Comparison of ENCODE assay signal across 24 cellular contexts in genomic region chr16:56234737-56235136, GRCh38.
"Had no signal": no experiment of that assay in that cellular context is flagged by ENCODE, and none has a peak within 500 bp of the region (broad histone marks: within the 10 kb centered on the region; RNA-seq: fewer than 3 reads in every experiment).

No MANE protein-coding gene starts in this region.

- H3K4me2 ChIP-seq: neural progenitor cell had no signal

- H3K4me1 ChIP-seq: body of pancreas, left lung, neural progenitor cell, spleen had no signal

- ATAC-seq: activated CD8-positive, alpha-beta memory T cell treated with anti-CD3 and anti-CD28 coated beads, Interleukin-2, amount 10 ng/mL, durations not matched to agents 7 days and 5 days; activated CD8-positive, alpha-beta T cell treated with anti-CD3 and anti-CD28 coated beads for 36 hours; activated naive CD8-positive, alpha-beta T cell treated with anti-CD3 and anti-CD28 coated beads, Interleukin-2, amount 50 U/mL, for 24 hours; body of pancreas; heart right ventricle; naive thymus-derived CD8-positive, alpha-beta T cell had no signal

- FAIRE-seq: endometrium, keratinocyte had no signal

- DNase-seq: activated CD4-positive, alpha-beta T cell treated with anti-CD3 and anti-CD28 coated beads, Interleukin-2, amount 10 ng/mL, durations not matched to agents 7 days and 5 days; activated CD4-positive, CD25-positive, alpha-beta regulatory T cell treated with anti-CD3 and anti-CD28 coated beads, Interleukin-2, amount 50 U/mL, for 72 hours; activated CD8-positive, alpha-beta memory T cell treated with anti-CD3 and anti-CD28 coated beads, Interleukin-2, amount 10 ng/mL, durations not matched to agents 7 days and 5 days; activated CD8-positive, alpha-beta T cell treated with anti-CD3 and anti-CD28 coated beads for 36 hours; activated gamma-delta T cell; activated naive CD4-positive, alpha-beta T cell treated with anti-CD3 and anti-CD28 coated beads, Interleukin-2, amount 50 U/mL, for 16 hours; activated naive CD8-positive, alpha-beta T cell treated with anti-CD3 and anti-CD28 coated beads, Interleukin-2, amount 50 U/mL, for 24 hours; activated T-cell treated with anti-CD3 and anti-CD28 coated beads for 4 hours; anterior cingulate cortex; body of pancreas; effector CD4-positive, alpha-beta T cell; heart right ventricle; left lung; mammary epithelial cell; naive thymus-derived CD8-positive, alpha-beta T cell; spleen; stimulated activated CD4-positive, alpha-beta T cell treated with anti-CD3 and anti-CD28 coated beads, Interleukin-4, amount 100 ng/mL, for 1 hour; stimulated activated naive CD4-positive, alpha-beta T cell treated with Interleukin-2 at 50 U/mL for 16 hours; WERI-Rb-1 had no signal

- H3K27me3 ChIP-seq: body of pancreas, cardiac muscle cell, heart right ventricle, left lung, neural progenitor cell, spleen, tibial artery had no signal

- H3K27ac ChIP-seq: body of pancreas, cardiac muscle cell, heart right ventricle, left lung, neural progenitor cell, spleen, tibial artery, WERI-Rb-1 had no signal

- H3K9ac ChIP-seq: neural progenitor cell had no signal

- H3K4me3 ChIP-seq: body of pancreas, cardiac muscle cell, heart right ventricle, left lung, neural progenitor cell, spleen, tibial artery had no signal

- H3K9me3 ChIP-seq: body of pancreas, heart right ventricle, left lung, spleen, tibial artery had no signal

- H2AFZ ChIP-seq: neural progenitor cell had no signal

- H3K36me3 ChIP-seq: cardiac muscle cell, heart right ventricle, left lung, neural progenitor cell, spleen, tibial artery, WERI-Rb-1 had no signal
